Comparison of ENCODE assay signal across 9 cellular contexts in the genomic region with DNA sequence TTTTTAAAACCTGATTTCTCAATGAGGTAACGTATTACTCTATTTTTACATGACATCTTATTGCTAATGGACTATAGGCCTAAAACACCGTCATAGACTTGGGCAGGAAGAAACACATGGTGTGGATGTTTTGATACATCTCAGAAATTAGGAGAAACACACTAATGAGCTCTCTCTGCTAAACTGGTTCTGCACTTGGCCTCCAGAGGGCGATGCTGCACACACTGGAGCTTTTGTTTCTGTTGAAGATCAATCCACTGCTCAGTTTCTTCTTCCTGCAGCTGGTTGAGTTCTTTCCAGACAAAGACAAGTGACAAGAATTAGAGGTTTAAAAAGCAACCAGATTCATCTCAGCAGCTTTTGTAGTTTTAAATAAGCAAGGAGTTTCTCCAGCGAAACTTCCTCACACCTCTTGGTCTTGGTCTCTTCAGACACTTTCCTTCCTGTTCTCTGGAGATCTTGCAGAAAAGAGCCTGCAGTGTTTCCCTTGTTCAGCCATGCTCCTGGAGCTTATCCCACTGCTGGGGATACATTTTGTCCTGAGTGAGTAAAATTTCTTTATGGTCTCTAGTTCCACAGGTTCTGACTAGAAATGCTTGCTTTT.
DNase-seq lines count a peak whose midpoint lies in the region; ATAC-seq, FAIRE-seq and TF ChIP-seq lines count a peak whose summit lies in the region.
"Had no signal": no experiment of that assay in that cellular context is flagged by ENCODE, and none has a peak within 500 bp of the region (broad histone marks: within the 10 kb centered on the region; RNA-seq: fewer than 3 reads in every experiment).

No MANE protein-coding gene starts in this region.

- H3K79me2 ChIP-seq in OCI-LY1 (ENCODE audit: insufficient read depth, low read length) = no peaks in the 10 kb centered on the region

- peak; percentile 43 for FAIRE-seq in A549 (lab: Jason Lieb, UNC)
- FAIRE-seq: islet of Langerhans had no signal

- DNase-seq in A549 (ENCODE audit: low read depth in 1 of 2, low spot score in 1 of 2) (peak in 1 of 2 experiments; percentile 38), foreskin melanocyte (peak; percentile 7), renal cortical epithelial cell (ENCODE audit: low read depth) (peak; percentile 8), AG08395 (ENCODE audit: low spot score) (no peak)
- peak; percentile 82 to 83 for DNase-seq in activated T-cell treated with anti-CD3 and anti-CD28 coated beads, Interleukin-2, amount 50 U/mL, for 48 hours

- CTCF ChIA-PET in A549 (lab: Yijun Ruan, JAX) = interaction anchor here (0.6 to 2.1 kb wide), 8 partner anchors 10 to 534 kb away, joined by 3 to 7 read pairs (median 3); no protein-coding TSS in a partner anchor

- H3K4me3 ChIP-seq in A549 = no peak overlapping the region
- no peak overlapping the region for H3K4me3 ChIP-seq in OCI-LY1 (ENCODE audit: low read depth, low read length, poor library complexity, severe bottlenecking)

- TF ChIP-seq RAD21 in A549 (conservative IDR thresholded peaks at IDR 0.05 in 1 of 2, IDR thresholded peaks at IDR 0.05 in 1 of 2) = no peak

- H3K27ac ChIP-seq in A549 = no peak overlapping the region
- no peak overlapping the region for H3K27ac ChIP-seq in OCI-LY1 (ENCODE audit: low read depth, low read length, poor library complexity, severe bottlenecking)

- H3K36me3 ChIP-seq in OCI-LY1 (ENCODE audit: insufficient read depth, low read length) = no peaks in the 10 kb centered on the region

- no peaks in the 10 kb centered on the region for H3F3A ChIP-seq in OCI-LY1 (ENCODE audit: insufficient read depth, low read length)

- H3K4me1 ChIP-seq in A549 = no peaks in the 10 kb centered on the region
- H3K4me1 ChIP-seq in OCI-LY1 (ENCODE audit: insufficient read depth, low read length, severe bottlenecking) = no peaks in the 10 kb centered on the region

- H3K9me2 ChIP-seq in OCI-LY1 (ENCODE audit: low read depth, low read length) = no peaks in the 10 kb centered on the region

- no peak overlapping the region for H2AFZ ChIP-seq in OCI-LY1 (ENCODE audit: low read length)

- TF ChIP-seq EP300 in A549 (IDR thresholded peaks at IDR 0.05) = no peak

- WGBS in A549 (ENCODE audit: missing lambda C conversion rate) = 10% methylated on average over 4 of the region's 4 CpGs

- no peak for TF ChIP-seq POLR2A in A549 (IDR thresholded peaks at IDR 0.05; ENCODE audit: low read length)

- H3K4me2 ChIP-seq in A549 = no peak overlapping the region
- H3K4me2 ChIP-seq in OCI-LY1 (ENCODE audit: low read length) = no peak overlapping the region

- H3K27me3 ChIP-seq in OCI-LY1 (ENCODE audit: insufficient read depth, low read length) = no peaks in the 10 kb centered on the region

- no peak overlapping the region for H3K9ac ChIP-seq in OCI-LY1 (ENCODE audit: low read length)

- ATAC-seq in A549 = peak; percentile 71 to 80; a peak in 5 of 6 replicates
- ATAC-seq in GM18867 (IDR thresholded peaks at IDR 0.05; ENCODE audit: unreplicated experiment) = peak; percentile 83
- no peak for ATAC-seq in HG03432 (IDR thresholded peaks at IDR 0.05; ENCODE audit: unreplicated experiment)

- H3K9me3 ChIP-seq in A549 (no peaks in the 10 kb centered on the region), OCI-LY1 (ENCODE audit: low read length) (no peaks in the 10 kb centered on the region)

- peak; percentile 56 for TF ChIP-seq CTCF in A549 (IDR thresholded peaks at IDR 0.05)
- TF ChIP-seq CTCF in OCI-LY1 (IDR thresholded peaks at IDR 0.05; ENCODE audit: low read length) = peak; percentile 81

- no peaks in the 10 kb centered on the region for H4K20me1 ChIP-seq in OCI-LY1 (ENCODE audit: insufficient read depth, low read length)

- POLR2A ChIA-PET in A549 (lab: Yijun Ruan, JAX) = no interaction called here

TF ChIP-seq in A549, 52 proteins besides CTCF, POLR2A, EP300 and RAD21:
- no peak for TF ChIP-seq NPAS2 (CRISPR knock-in tag; IDR thresholded peaks at IDR 0.05; ENCODE audit: borderline replicate concordance)
- TF ChIP-seq ZFP36 (IDR thresholded peaks at IDR 0.05; ENCODE audit: borderline replicate concordance, partially characterized antibody) = no peak
- TF ChIP-seq HEYL (CRISPR knock-in tag; IDR thresholded peaks at IDR 0.05) = no peak
- TF ChIP-seq KDM5A (IDR thresholded peaks at IDR 0.05) = no peak
